Comparison of ENCODE assay signal across 1 cellular context in the genomic region with DNA sequence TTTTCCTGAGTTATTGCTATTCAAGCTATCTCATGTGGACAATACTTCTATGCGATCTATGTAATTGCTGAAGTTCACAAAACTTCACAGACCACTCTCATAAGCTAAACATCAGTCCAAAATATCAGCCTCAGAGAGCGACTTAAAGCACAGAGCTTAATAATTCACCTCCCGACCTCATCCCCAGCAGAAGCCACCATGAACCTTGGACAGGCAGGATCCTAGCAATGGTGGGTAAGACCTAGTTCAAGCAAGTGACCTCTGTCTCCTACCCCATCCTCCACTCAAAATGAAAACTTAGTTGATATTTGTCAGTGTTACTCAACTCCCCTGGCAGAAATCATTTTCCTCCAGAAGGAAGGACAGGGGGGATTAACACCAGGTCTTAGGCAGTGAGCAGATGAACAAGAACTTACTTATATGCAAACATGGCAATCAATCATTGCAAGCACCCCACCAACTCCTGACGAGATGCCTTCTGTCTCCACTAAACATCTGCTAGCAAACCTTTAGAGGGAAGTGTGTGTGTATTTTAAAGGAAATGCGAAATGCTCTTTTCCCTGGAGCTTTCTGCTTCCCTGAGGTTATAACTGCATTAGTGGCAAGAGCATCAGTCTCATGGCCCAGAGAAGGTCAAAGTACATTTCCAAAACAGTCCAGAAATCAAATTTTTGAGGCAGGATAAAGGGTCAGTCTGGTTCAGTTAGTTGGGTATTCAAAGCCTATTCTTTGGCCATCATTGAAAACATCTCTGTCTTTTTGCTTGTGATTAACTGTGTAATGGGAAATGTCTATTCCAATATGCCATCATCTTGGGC.
TF ChIP-seq lines count a peak whose summit lies in the region.

No MANE protein-coding gene starts in this region.

TF ChIP-seq in HepG2, 621 proteins besides CTCF, POLR2A, EP300 and RAD21 (continued from another document and continues in another):
- TF ChIP-seq, protein P1, sequence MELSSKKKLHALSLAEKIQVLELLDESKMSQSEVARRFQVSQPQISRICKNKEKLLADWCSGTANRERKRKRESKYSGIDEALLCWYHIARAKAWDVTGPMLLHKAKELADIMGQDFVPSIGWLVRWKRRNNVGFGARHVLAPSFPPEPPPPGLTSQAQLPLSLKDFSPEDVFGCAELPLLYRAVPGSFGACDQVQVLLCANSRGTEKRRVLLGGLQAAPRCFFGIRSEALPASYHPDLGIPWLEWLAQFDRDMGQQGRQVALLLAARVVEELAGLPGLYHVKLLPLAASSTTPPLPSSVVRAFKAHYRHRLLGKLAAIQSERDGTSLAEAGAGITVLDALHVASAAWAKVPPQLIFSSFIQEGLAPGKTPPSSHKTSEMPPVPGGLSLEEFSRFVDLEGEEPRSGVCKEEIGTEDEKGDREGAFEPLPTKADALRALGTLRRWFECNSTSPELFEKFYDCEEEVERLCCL (CRISPR knock-in tag; IDR thresholded peaks at IDR 0.05; ENCODE audit: borderline replicate concordance): no peak
- TF ChIP-seq AHR (CRISPR knock-in tag; IDR thresholded peaks at IDR 0.05) (no peak; the same call in 1 of the 2 replicates), REXO4 (CRISPR knock-in tag; IDR thresholded peaks at IDR 0.05; ENCODE audit: borderline replicate concordance) (no peak), IRF9 (CRISPR knock-in tag; IDR thresholded peaks at IDR 0.05; ENCODE audit: borderline replicate concordance) (no peak), ZFP62 (CRISPR knock-in tag; IDR thresholded peaks at IDR 0.05) (no peak), ZNF446 (CRISPR knock-in tag; IDR thresholded peaks at IDR 0.05) (no peak), ZSCAN29 (CRISPR knock-in tag; conservative IDR thresholded peaks at IDR 0.05) (no peak), PITX1 (CRISPR knock-in tag; IDR thresholded peaks at IDR 0.05) (peak; percentile 92), PRDM15 (CRISPR knock-in tag; IDR thresholded peaks at IDR 0.05) (no peak), ZUFSP (CRISPR knock-in tag; IDR thresholded peaks at IDR 0.05; ENCODE audit: borderline replicate concordance) (no peak), NFIC (IDR thresholded peaks at IDR 0.05; ENCODE audit: low read length) (peak; percentile 75; the same call in 1 of the 2 replicates), MEF2D (CRISPR knock-in tag; IDR thresholded peaks at IDR 0.05) (peak; percentile 78), ZNF329 (CRISPR knock-in tag; IDR thresholded peaks at IDR 0.05; ENCODE audit: low read depth) (no peak), TEAD3 (CRISPR knock-in tag; optimal IDR thresholded peaks at IDR 0.05; ENCODE audit: borderline replicate concordance) (peak; percentile 56), ZNF253 (CRISPR knock-in tag; IDR thresholded peaks at IDR 0.05; ENCODE audit: borderline replicate concordance) (no peak), DPF2 (CRISPR knock-in tag; IDR thresholded peaks at IDR 0.05; ENCODE audit: borderline replicate concordance, low read depth) (no peak), ISL2 (CRISPR knock-in tag; IDR thresholded peaks at IDR 0.05) (no peak), HMG20A (CRISPR knock-in tag; IDR thresholded peaks at IDR 0.05; ENCODE audit: borderline replicate concordance) (peak; percentile 68), ZBTB42 (CRISPR knock-in tag; IDR thresholded peaks at IDR 0.05) (no peak), KLF16 (CRISPR knock-in tag; IDR thresholded peaks at IDR 0.05) (peak in 1 of 2 experiments; percentile 65; a peak in 2 of 4 replicates), FOXK2 (IDR thresholded peaks at IDR 0.05) (no peak), DMAP1 (CRISPR knock-in tag; IDR thresholded peaks at IDR 0.05) (no peak), ZNF431 (CRISPR knock-in tag; IDR thresholded peaks at IDR 0.05; ENCODE audit: borderline replicate concordance, low read depth) (no peak), ZSCAN22 (CRISPR knock-in tag; IDR thresholded peaks at IDR 0.05) (no peak), TAF1 (CRISPR knock-in tag; IDR thresholded peaks at IDR 0.05) (peak; percentile 12; the same call in 1 of the 2 replicates), HOXA9 (CRISPR knock-in tag; IDR thresholded peaks at IDR 0.05; ENCODE audit: borderline replicate concordance) (no peak), MTA1 (CRISPR knock-in tag; IDR thresholded peaks at IDR 0.05; ENCODE audit: borderline replicate concordance) (no peak; the same call in 1 of the 2 replicates), ZKSCAN8 (CRISPR knock-in tag; IDR thresholded peaks at IDR 0.05; ENCODE audit: borderline replicate concordance) (peak; percentile 78; the same call in 1 of the 2 replicates), JUN (CRISPR knock-in tag; IDR thresholded peaks at IDR 0.05) (no peak), ZNF263 (CRISPR knock-in tag; IDR thresholded peaks at IDR 0.05) (peak; percentile 44; the same call in 1 of the 2 replicates), STAT5B (CRISPR knock-in tag; IDR thresholded peaks at IDR 0.05) (no peak), ZNF124 (CRISPR knock-in tag; IDR thresholded peaks at IDR 0.05) (0 out of 2 replicates have a peak, but pooled peaks have one; percentile 31), NAIF1 (CRISPR knock-in tag; IDR thresholded peaks at IDR 0.05; ENCODE audit: borderline replicate concordance) (no peak), GLI4 (CRISPR knock-in tag; IDR thresholded peaks at IDR 0.05; ENCODE audit: borderline replicate concordance) (no peak), TGIF2 (CRISPR knock-in tag; IDR thresholded peaks at IDR 0.05) (peak; percentile 65; the same call in 1 of the 2 replicates), HNF4G (IDR thresholded peaks at IDR 0.05; ENCODE audit: borderline replicate concordance, low read depth, low read length) (peak; percentile 90), HNF4G (CRISPR knock-in tag; IDR thresholded peaks at IDR 0.05; ENCODE audit: borderline replicate concordance, low read depth) (peak; percentile 91), FOXM1 (CRISPR knock-in tag; IDR thresholded peaks at IDR 0.05) (no peak), MZF1 (CRISPR knock-in tag; IDR thresholded peaks at IDR 0.05; ENCODE audit: borderline replicate concordance) (no peak), ZNF234 (CRISPR knock-in tag; conservative IDR thresholded peaks at IDR 0.05) (no peak), U2AF1 (optimal IDR thresholded peaks at IDR 0.05; ENCODE audit: low read depth, low read length) (no peak), KDM5A (IDR thresholded peaks at IDR 0.05; ENCODE audit: borderline replicate concordance, low read length) (no peak), TCF7 (IDR thresholded peaks at IDR 0.05; ENCODE audit: low read depth) (no peak)
- TF ChIP-seq, protein P2, sequence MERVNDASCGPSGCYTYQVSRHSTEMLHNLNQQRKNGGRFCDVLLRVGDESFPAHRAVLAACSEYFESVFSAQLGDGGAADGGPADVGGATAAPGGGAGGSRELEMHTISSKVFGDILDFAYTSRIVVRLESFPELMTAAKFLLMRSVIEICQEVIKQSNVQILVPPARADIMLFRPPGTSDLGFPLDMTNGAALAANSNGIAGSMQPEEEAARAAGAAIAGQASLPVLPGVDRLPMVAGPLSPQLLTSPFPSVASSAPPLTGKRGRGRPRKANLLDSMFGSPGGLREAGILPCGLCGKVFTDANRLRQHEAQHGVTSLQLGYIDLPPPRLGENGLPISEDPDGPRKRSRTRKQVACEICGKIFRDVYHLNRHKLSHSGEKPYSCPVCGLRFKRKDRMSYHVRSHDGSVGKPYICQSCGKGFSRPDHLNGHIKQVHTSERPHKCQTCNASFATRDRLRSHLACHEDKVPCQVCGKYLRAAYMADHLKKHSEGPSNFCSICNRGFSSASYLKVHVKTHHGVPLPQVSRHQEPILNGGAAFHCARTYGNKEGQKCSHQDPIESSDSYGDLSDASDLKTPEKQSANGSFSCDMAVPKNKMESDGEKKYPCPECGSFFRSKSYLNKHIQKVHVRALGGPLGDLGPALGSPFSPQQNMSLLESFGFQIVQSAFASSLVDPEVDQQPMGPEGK (CRISPR knock-in tag; IDR thresholded peaks at IDR 0.05): peak; percentile 82
- TF ChIP-seq, protein P3, sequence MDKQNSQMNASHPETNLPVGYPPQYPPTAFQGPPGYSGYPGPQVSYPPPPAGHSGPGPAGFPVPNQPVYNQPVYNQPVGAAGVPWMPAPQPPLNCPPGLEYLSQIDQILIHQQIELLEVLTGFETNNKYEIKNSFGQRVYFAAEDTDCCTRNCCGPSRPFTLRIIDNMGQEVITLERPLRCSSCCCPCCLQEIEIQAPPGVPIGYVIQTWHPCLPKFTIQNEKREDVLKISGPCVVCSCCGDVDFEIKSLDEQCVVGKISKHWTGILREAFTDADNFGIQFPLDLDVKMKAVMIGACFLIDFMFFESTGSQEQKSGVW (CRISPR knock-in tag; IDR thresholded peaks at IDR 0.05; ENCODE audit: borderline replicate concordance): no peak
- TF ChIP-seq, protein P4, sequence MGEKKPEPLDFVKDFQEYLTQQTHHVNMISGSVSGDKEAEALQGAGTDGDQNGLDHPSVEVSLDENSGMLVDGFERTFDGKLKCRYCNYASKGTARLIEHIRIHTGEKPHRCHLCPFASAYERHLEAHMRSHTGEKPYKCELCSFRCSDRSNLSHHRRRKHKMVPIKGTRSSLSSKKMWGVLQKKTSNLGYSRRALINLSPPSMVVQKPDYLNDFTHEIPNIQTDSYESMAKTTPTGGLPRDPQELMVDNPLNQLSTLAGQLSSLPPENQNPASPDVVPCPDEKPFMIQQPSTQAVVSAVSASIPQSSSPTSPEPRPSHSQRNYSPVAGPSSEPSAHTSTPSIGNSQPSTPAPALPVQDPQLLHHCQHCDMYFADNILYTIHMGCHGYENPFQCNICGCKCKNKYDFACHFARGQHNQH (CRISPR knock-in tag; IDR thresholded peaks at IDR 0.05): peak; percentile 76; the same call in 1 of the 2 replicates
- TF ChIP-seq, protein P5, sequence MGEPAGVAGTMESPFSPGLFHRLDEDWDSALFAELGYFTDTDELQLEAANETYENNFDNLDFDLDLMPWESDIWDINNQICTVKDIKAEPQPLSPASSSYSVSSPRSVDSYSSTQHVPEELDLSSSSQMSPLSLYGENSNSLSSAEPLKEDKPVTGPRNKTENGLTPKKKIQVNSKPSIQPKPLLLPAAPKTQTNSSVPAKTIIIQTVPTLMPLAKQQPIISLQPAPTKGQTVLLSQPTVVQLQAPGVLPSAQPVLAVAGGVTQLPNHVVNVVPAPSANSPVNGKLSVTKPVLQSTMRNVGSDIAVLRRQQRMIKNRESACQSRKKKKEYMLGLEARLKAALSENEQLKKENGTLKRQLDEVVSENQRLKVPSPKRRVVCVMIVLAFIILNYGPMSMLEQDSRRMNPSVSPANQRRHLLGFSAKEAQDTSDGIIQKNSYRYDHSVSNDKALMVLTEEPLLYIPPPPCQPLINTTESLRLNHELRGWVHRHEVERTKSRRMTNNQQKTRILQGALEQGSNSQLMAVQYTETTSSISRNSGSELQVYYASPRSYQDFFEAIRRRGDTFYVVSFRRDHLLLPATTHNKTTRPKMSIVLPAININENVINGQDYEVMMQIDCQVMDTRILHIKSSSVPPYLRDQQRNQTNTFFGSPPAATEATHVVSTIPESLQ (CRISPR knock-in tag; conservative IDR thresholded peaks at IDR 0.05): no peak
- TF ChIP-seq, protein P6, sequence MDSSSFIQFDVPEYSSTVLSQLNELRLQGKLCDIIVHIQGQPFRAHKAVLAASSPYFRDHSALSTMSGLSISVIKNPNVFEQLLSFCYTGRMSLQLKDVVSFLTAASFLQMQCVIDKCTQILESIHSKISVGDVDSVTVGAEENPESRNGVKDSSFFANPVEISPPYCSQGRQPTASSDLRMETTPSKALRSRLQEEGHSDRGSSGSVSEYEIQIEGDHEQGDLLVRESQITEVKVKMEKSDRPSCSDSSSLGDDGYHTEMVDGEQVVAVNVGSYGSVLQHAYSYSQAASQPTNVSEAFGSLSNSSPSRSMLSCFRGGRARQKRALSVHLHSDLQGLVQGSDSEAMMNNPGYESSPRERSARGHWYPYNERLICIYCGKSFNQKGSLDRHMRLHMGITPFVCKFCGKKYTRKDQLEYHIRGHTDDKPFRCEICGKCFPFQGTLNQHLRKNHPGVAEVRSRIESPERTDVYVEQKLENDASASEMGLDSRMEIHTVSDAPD (CRISPR knock-in tag; IDR thresholded peaks at IDR 0.05): no peak
- TF ChIP-seq, protein P7, sequence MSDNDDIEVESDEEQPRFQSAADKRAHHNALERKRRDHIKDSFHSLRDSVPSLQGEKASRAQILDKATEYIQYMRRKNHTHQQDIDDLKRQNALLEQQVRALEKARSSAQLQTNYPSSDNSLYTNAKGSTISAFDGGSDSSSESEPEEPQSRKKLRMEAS (IDR thresholded peaks at IDR 0.05): no peak
